Comparison of ENCODE assay signal across 21 cellular contexts in genomic region chr12:104802198-104802597, GRCh38.
"Had no signal": no experiment of that assay in that cellular context is flagged by ENCODE, and none has a peak within 500 bp of the region (broad histone marks: within the 10 kb centered on the region; RNA-seq: fewer than 3 reads in every experiment).

No MANE protein-coding gene starts in this region.

- FAIRE-seq: frontal cortex had no signal

- H3K4me1 Mint-ChIP-seq: activated naive CD8-positive, alpha-beta T cell treated with anti-CD3 and anti-CD28 coated beads, Interleukin-2, amount 50 U/mL, for 24 hours; central memory CD8-positive, alpha-beta T cell; nephron; stimulated activated memory B cell treated with anti-CD40 and anti-IgM and Interleukin-4, amounts not matched to agents 10 μg/mL and 1 μg/mL and 100 μg/mL, for 72 hours had no signal

- H3K27ac ChIP-seq: heart left ventricle, left lung, prostate gland, right lobe of liver, spleen, tibial artery, uterus had no signal

- DNase-seq: activated CD4-positive, alpha-beta memory T cell treated with anti-CD3 and anti-CD28 coated beads for 36 hours; activated CD4-positive, alpha-beta T cell treated with anti-CD3 and anti-CD28 coated beads for 1 hour; activated naive CD8-positive, alpha-beta T cell treated with anti-CD3 and anti-CD28 coated beads, Interleukin-2, amount 50 U/mL, for 24 hours; activated T-cell treated with anti-CD3 and anti-CD28 coated beads, Interleukin-2, amount 50 U/mL, for 72 hours; heart left ventricle; islet precursor cell; left lung; mesenchymal stem cell; right lobe of liver; spleen; stimulated activated CD4-positive, alpha-beta T cell treated with anti-CD3 and anti-CD28 coated beads, Interleukin-1b, Interleukin-23, amount 100 ng/mL, for 48 hours; tibial artery; uterus had no signal

- H3K4me1 ChIP-seq: heart left ventricle, left lung, prostate gland, right lobe of liver, spleen, tibial artery, uterus had no signal

- H3K9me3 ChIP-seq: heart left ventricle, left lung, prostate gland, right lobe of liver, spleen, tibial artery, uterus had no signal

- H3K27me3 ChIP-seq: heart left ventricle, left lung, right lobe of liver, spleen, tibial artery, uterus had no signal

- H3K36me3 ChIP-seq: heart left ventricle, left lung, prostate gland, spleen, tibial artery, uterus had no signal

- H3K9me3 Mint-ChIP-seq: activated CD4-positive, alpha-beta memory T cell treated with anti-CD3 and anti-CD28 coated beads for 36 hours; activated naive CD8-positive, alpha-beta T cell treated with anti-CD3 and anti-CD28 coated beads, Interleukin-2, amount 50 U/mL, for 24 hours; activated T-cell treated with anti-CD3 and anti-CD28 coated beads, Interleukin-2, amount 50 U/mL, for 72 hours; central memory CD8-positive, alpha-beta T cell; dendritic cell treated with granulocyte-macrophage colony-stimulating factor and Interleukin-4, amounts not matched to agents 40 ng/mL and 50 ng/mL, for 4 days; nephron; stimulated activated memory B cell treated with anti-CD40 and anti-IgM and Interleukin-4, amounts not matched to agents 10 μg/mL and 1 μg/mL and 100 μg/mL, for 72 hours; T-helper 2 cell treated with Interferon-gamma antibody and Interleukin-4, amounts not matched to agents 5 μg/mL and 100 μg/mL, for 36 hours had no signal

- H3K27ac Mint-ChIP-seq: activated CD4-positive, alpha-beta memory T cell treated with anti-CD3 and anti-CD28 coated beads for 36 hours; activated naive CD8-positive, alpha-beta T cell treated with anti-CD3 and anti-CD28 coated beads, Interleukin-2, amount 50 U/mL, for 24 hours; activated T-cell treated with anti-CD3 and anti-CD28 coated beads, Interleukin-2, amount 50 U/mL, for 72 hours; dendritic cell treated with granulocyte-macrophage colony-stimulating factor and Interleukin-4, amounts not matched to agents 40 ng/mL and 50 ng/mL, for 4 days; nephron; stimulated activated memory B cell treated with anti-CD40 and anti-IgM and Interleukin-4, amounts not matched to agents 10 μg/mL and 1 μg/mL and 100 μg/mL, for 72 hours; T-helper 2 cell treated with Interferon-gamma antibody and Interleukin-4, amounts not matched to agents 5 μg/mL and 100 μg/mL, for 36 hours had no signal

- H3K4me3 ChIP-seq: heart left ventricle, left lung, prostate gland, right lobe of liver, spleen, tibial artery, uterus had no signal

- H3K4me3 Mint-ChIP-seq: activated CD4-positive, alpha-beta memory T cell treated with anti-CD3 and anti-CD28 coated beads for 36 hours; activated naive CD8-positive, alpha-beta T cell treated with anti-CD3 and anti-CD28 coated beads, Interleukin-2, amount 50 U/mL, for 24 hours; activated T-cell treated with anti-CD3 and anti-CD28 coated beads, Interleukin-2, amount 50 U/mL, for 72 hours; central memory CD8-positive, alpha-beta T cell; dendritic cell treated with granulocyte-macrophage colony-stimulating factor and Interleukin-4, amounts not matched to agents 40 ng/mL and 50 ng/mL, for 4 days; nephron; stimulated activated memory B cell treated with anti-CD40 and anti-IgM and Interleukin-4, amounts not matched to agents 10 μg/mL and 1 μg/mL and 100 μg/mL, for 72 hours; T-helper 2 cell treated with Interferon-gamma antibody and Interleukin-4, amounts not matched to agents 5 μg/mL and 100 μg/mL, for 36 hours had no signal

- ATAC-seq: activated naive CD8-positive, alpha-beta T cell treated with anti-CD3 and anti-CD28 coated beads, Interleukin-2, amount 50 U/mL, for 24 hours; activated T-cell treated with anti-CD3 and anti-CD28 coated beads, Interleukin-2, amount 50 U/mL, for 72 hours; esophagus mucosa; heart left ventricle; left lung; right lobe of liver; stimulated activated memory B cell treated with anti-CD40 and anti-IgM and Interleukin-4, amounts not matched to agents 10 μg/mL and 1 μg/mL and 100 μg/mL, for 72 hours had no signal

- H3K36me3 Mint-ChIP-seq: activated CD4-positive, alpha-beta memory T cell treated with anti-CD3 and anti-CD28 coated beads for 36 hours; stimulated activated memory B cell treated with anti-CD40 and anti-IgM and Interleukin-4, amounts not matched to agents 10 μg/mL and 1 μg/mL and 100 μg/mL, for 72 hours had no signal

- H3K27me3 Mint-ChIP-seq: activated CD4-positive, alpha-beta memory T cell treated with anti-CD3 and anti-CD28 coated beads for 36 hours; activated naive CD8-positive, alpha-beta T cell treated with anti-CD3 and anti-CD28 coated beads, Interleukin-2, amount 50 U/mL, for 24 hours; central memory CD8-positive, alpha-beta T cell; dendritic cell treated with granulocyte-macrophage colony-stimulating factor and Interleukin-4, amounts not matched to agents 40 ng/mL and 50 ng/mL, for 4 days; stimulated activated memory B cell treated with anti-CD40 and anti-IgM and Interleukin-4, amounts not matched to agents 10 μg/mL and 1 μg/mL and 100 μg/mL, for 72 hours had no signal
